ENCODE assay signal across 26 cellular contexts in genomic region chr11:46207270-46207669, GRCh38.
"Had no signal": no experiment of that assay in that cellular context is flagged by ENCODE, and none has a peak within 500 bp of the region (broad histone marks: within the 10 kb centered on the region; RNA-seq: fewer than 3 reads in every experiment).

No MANE protein-coding gene starts in this region.

- H3K4me3 Mint-ChIP-seq: activated B cell treated with CpG ODN at 0.5 μM for 24 hours; activated CD4-positive, alpha-beta T cell treated with anti-CD3 and anti-CD28 coated beads, Interleukin-2, amount 10 ng/mL, durations not matched to agents 24 days and 14 days; activated CD8-positive, alpha-beta memory T cell treated with anti-CD3 and anti-CD28 coated beads, Interleukin-2, amount 10 ng/mL, durations not matched to agents 7 days and 5 days; activated naive CD8-positive, alpha-beta T cell treated with anti-CD3 and anti-CD28 coated beads, Interleukin-2, amount 50 U/mL, for 24 hours; activated T-cell treated with anti-CD3 and anti-CD28 coated beads, Interleukin-2, amount 50 U/mL, for 24 hours; activated T-helper 1 cell treated with anti-CD3 and anti-CD28 coated beads, Interleukin-12 subunit alpha, Interleukin-12 subunit beta, Interleukin-2, Interleukin-4 antibody, amounts not matched to agents 30 ng/mL and 10 ng/mL and 1 ng/mL, durations not matched to agents 14 hours and 24 hours and 36 hours; T-helper 1 cell treated with Interleukin-12 subunit alpha and Interleukin-12 subunit beta and Interleukin-4 antibody, amounts not matched to agents 30 μg/mL and 1 μg/mL, for 36 hours had no signal

- H3K9me3 Mint-ChIP-seq: activated B cell treated with CpG ODN at 0.5 μM for 24 hours; activated CD4-positive, alpha-beta T cell treated with anti-CD3 and anti-CD28 coated beads, Interleukin-2, amount 10 ng/mL, durations not matched to agents 24 days and 14 days; activated naive CD4-positive, alpha-beta T cell treated with anti-CD3 and anti-CD28 coated beads, Interleukin-2, amount 50 U/mL, for 72 hours; activated naive CD8-positive, alpha-beta T cell treated with anti-CD3 and anti-CD28 coated beads, Interleukin-2, amount 50 U/mL, for 24 hours; activated T-cell treated with anti-CD3 and anti-CD28 coated beads, Interleukin-2, amount 50 U/mL, for 24 hours had no signal

- H3K4me3 ChIP-seq: ascending aorta, body of pancreas, SJSA1 had no signal

- H3K36me3 Mint-ChIP-seq: activated naive CD4-positive, alpha-beta T cell treated with anti-CD3 and anti-CD28 coated beads, Interleukin-2, amount 50 U/mL, for 72 hours had no signal

- DNase-seq: activated B cell treated with CpG ODN at 0.5 μM for 24 hours; activated CD4-positive, alpha-beta T cell treated with anti-CD3 and anti-CD28 coated beads for 1 hour; activated CD4-positive, alpha-beta T cell treated with anti-CD3 and anti-CD28 coated beads, Interleukin-2, amount 10 ng/mL, durations not matched to agents 24 days and 14 days; activated CD4-positive, alpha-beta T cell treated with anti-CD3 and anti-CD28 coated beads, Interleukin-2, amount 50 U/mL, for 48 hours; activated CD8-positive, alpha-beta memory T cell treated with anti-CD3 and anti-CD28 coated beads, Interleukin-2, amount 10 ng/mL, durations not matched to agents 7 days and 5 days; activated effector memory CD4-positive, alpha-beta T cell treated with anti-CD3 and anti-CD28 coated beads, Interleukin-2, amount 50 U/mL, for 16 hours; activated naive CD4-positive, alpha-beta T cell treated with Interleukin-2 at 50 U/mL for 16 hours; activated naive CD8-positive, alpha-beta T cell treated with anti-CD3 and anti-CD28 coated beads, Interleukin-2, amount 50 U/mL, for 24 hours; activated T-cell treated with anti-CD3 and anti-CD28 coated beads, Interleukin-2, amount 50 U/mL, for 24 hours; amniotic stem cell; body of pancreas; central memory CD4-positive, alpha-beta T cell; MM.1S; NCI-H1105 treated with DMSO at 0.1 percent for 48 hours; NCI-H1436 treated with DMSO at 0.1 percent for 48 hours; NCI-H1930; NCI-H345; NCI-H510A; PC-3; SHP77 had no signal

- H3K27ac Mint-ChIP-seq: activated B cell treated with CpG ODN at 0.5 μM for 24 hours; activated CD4-positive, alpha-beta T cell treated with anti-CD3 and anti-CD28 coated beads, Interleukin-2, amount 10 ng/mL, durations not matched to agents 24 days and 14 days; activated CD8-positive, alpha-beta memory T cell treated with anti-CD3 and anti-CD28 coated beads, Interleukin-2, amount 10 ng/mL, durations not matched to agents 7 days and 5 days; activated naive CD4-positive, alpha-beta T cell treated with anti-CD3 and anti-CD28 coated beads, Interleukin-2, amount 50 U/mL, for 72 hours; activated naive CD8-positive, alpha-beta T cell treated with anti-CD3 and anti-CD28 coated beads, Interleukin-2, amount 50 U/mL, for 24 hours; activated T-cell treated with anti-CD3 and anti-CD28 coated beads, Interleukin-2, amount 50 U/mL, for 24 hours; activated T-helper 1 cell treated with anti-CD3 and anti-CD28 coated beads, Interleukin-12 subunit alpha, Interleukin-12 subunit beta, Interleukin-2, Interleukin-4 antibody, amounts not matched to agents 30 ng/mL and 10 ng/mL and 1 ng/mL, durations not matched to agents 14 hours and 24 hours and 36 hours; T-helper 1 cell treated with Interleukin-12 subunit alpha and Interleukin-12 subunit beta and Interleukin-4 antibody, amounts not matched to agents 30 μg/mL and 1 μg/mL, for 36 hours had no signal

- ATAC-seq: activated CD8-positive, alpha-beta memory T cell treated with anti-CD3 and anti-CD28 coated beads, Interleukin-2, amount 10 ng/mL, durations not matched to agents 7 days and 5 days; activated naive CD4-positive, alpha-beta T cell treated with anti-CD3 and anti-CD28 coated beads, Interleukin-2, amount 50 U/mL, for 72 hours; activated naive CD8-positive, alpha-beta T cell treated with anti-CD3 and anti-CD28 coated beads, Interleukin-2, amount 50 U/mL, for 24 hours; body of pancreas; PC-3; SK-N-SH treated with all-trans-retinoic acid at 6 μM for 48 hours had no signal

- H3K4me1 Mint-ChIP-seq: activated B cell treated with CpG ODN at 0.5 μM for 24 hours had no signal
